In genomic region chr20:25987073-25987927, GRCh38 we compare ENCODE assay signal across 9 cellular contexts.
DNase-seq lines count a peak whose midpoint lies in the region; ATAC-seq, FAIRE-seq and TF ChIP-seq lines count a peak whose summit lies in the region.
"Had no signal": no experiment of that assay in that cellular context is flagged by ENCODE, and none has a peak within 500 bp of the region (broad histone marks: within the 10 kb centered on the region; RNA-seq: fewer than 3 reads in every experiment).

No MANE protein-coding gene starts in this region.

- H3K27ac ChIP-seq in SK-N-MC = no peak overlapping the region
- H3K27ac ChIP-seq in keratinocyte (ENCODE audit: control insufficient read depth, insufficient read depth, low read length) = no peak overlapping the region
- no peak overlapping the region for H3K27ac ChIP-seq in Karpas-422 (ENCODE audit: low read length)

- H3K9me3 ChIP-seq in SK-N-MC (ENCODE audit: low read depth, low read length) (no peaks in the 10 kb centered on the region), keratinocyte (ENCODE audit: control insufficient read depth, low read depth, low read length) (no peaks in the 10 kb centered on the region), Karpas-422 (ENCODE audit: low read length) (no peaks in the 10 kb centered on the region)

- H3K4me1 ChIP-seq in keratinocyte (ENCODE audit: control insufficient read depth, extremely low read depth, insufficient read depth, low read length) = no peaks in the 10 kb centered on the region
- no peaks in the 10 kb centered on the region for H3K4me1 ChIP-seq in Karpas-422 (ENCODE audit: low read length)

- TF ChIP-seq CTCF in keratinocyte (optimal IDR thresholded peaks at IDR 0.05 in 1 of 3, IDR thresholded peaks at IDR 0.05 in 1 of 3, conservative IDR thresholded peaks at IDR 0.05 in 1 of 3; ENCODE audit: extremely low read depth in 1 of 3, insufficient read depth in 2 of 3, low read length in 3 of 3) = peak in 1 of 3 experiments; percentile 38

- no peaks in the 10 kb centered on the region for H3K79me2 ChIP-seq in keratinocyte (ENCODE audit: control insufficient read depth, insufficient read depth, low read length)
- H3K79me2 ChIP-seq in Karpas-422 (ENCODE audit: low read length) = no peaks in the 10 kb centered on the region

- peak; percentile 80 for ATAC-seq in HG03139 (IDR thresholded peaks at IDR 0.05; ENCODE audit: unreplicated experiment)

- dilution Hi-C loops in keratinocyte (cut with MboI; ENCODE audit: extremely low pct_ligation_motif_present, low sequenced_read_pairs) = no loop called here

- H3K9ac ChIP-seq in SK-N-MC (ENCODE audit: insufficient read length) (no peak overlapping the region), keratinocyte (ENCODE audit: control insufficient read depth, extremely low read depth, insufficient read depth, low read length) (no peak overlapping the region), Karpas-422 (ENCODE audit: low read length) (no peak overlapping the region)

- H3K36me3 ChIP-seq in SK-N-MC (ENCODE audit: insufficient read depth, low read length) (no peaks in the 10 kb centered on the region), keratinocyte (ENCODE audit: control insufficient read depth in 2 of 2, extremely low read depth in 1 of 2, insufficient read depth in 2 of 2, low read length in 2 of 2) (no peaks in the 10 kb centered on the region), Karpas-422 (ENCODE audit: insufficient read depth, low read length) (no peaks in the 10 kb centered on the region)

- H3K27me3 ChIP-seq in keratinocyte (ENCODE audit: control insufficient read depth, extremely low read depth, insufficient read depth, low read length) (no peaks in the 10 kb centered on the region), Karpas-422 (ENCODE audit: low read length) (no peaks in the 10 kb centered on the region)

- H3K4me2 ChIP-seq in keratinocyte (ENCODE audit: control insufficient read depth, extremely low read depth, insufficient read depth, low read depth, low read length) = peak overlapping the region; percentile 62
- no peak overlapping the region for H3K4me2 ChIP-seq in Karpas-422 (ENCODE audit: low read depth, low read length, poor library complexity, severe bottlenecking)

- peak overlapping the region; percentile 68 for H2AFZ ChIP-seq in keratinocyte (ENCODE audit: control insufficient read depth, low read length)
- H2AFZ ChIP-seq in Karpas-422 (ENCODE audit: low read length) = no peak overlapping the region

- H4K20me1 ChIP-seq in keratinocyte (ENCODE audit: control insufficient read depth, extremely low read depth, insufficient read depth, low read length) (no peaks in the 10 kb centered on the region), Karpas-422 (ENCODE audit: insufficient read depth, low read depth, low read length) (no peaks in the 10 kb centered on the region)

- H3K4me3 ChIP-seq in SK-N-MC (peak overlapping the region; percentile 68), keratinocyte (ENCODE audit: control insufficient read depth in 2 of 3, extremely low read depth in 1 of 3, insufficient read depth in 2 of 3, low read depth in 1 of 3, low read length in 3 of 3) (no peak overlapping the region), Karpas-422 (ENCODE audit: low read length) (no peak overlapping the region)

- DNase-seq in NCI-H510A treated with DMSO at 0.1 percent for 48 hours (lab: John Stamatoyannopoulos, UW) (peak; percentile 17), NCI-H510A (lab: John Stamatoyannopoulos, UW) (no peak), SK-N-MC (ENCODE audit: low read depth, low spot score) (no peak), anterior cingulate cortex (lab: John Stamatoyannopoulos, UW) (peak in 39 of 58 donors; percentile 5 to 66 (median 33)), keratinocyte (ENCODE audit: low read depth, low spot score) (no peak), Karpas-422 (no peak)
- DNase-seq in stimulated activated CD4-positive, alpha-beta T cell treated with anti-CD3 and anti-CD28 coated beads, Interleukin-4, amount 100 ng/mL, for 48 hours (ENCODE audit: low read depth in 2 of 2) = peak; percentile 25 to 45
- DNase-seq: DND-41 had no signal

- no peak for FAIRE-seq in keratinocyte (lab: Jason Lieb, UNC)

- H3K9me1 ChIP-seq in keratinocyte (ENCODE audit: control insufficient read depth, extremely low read depth, insufficient read depth, low read length) = no peaks in the 10 kb centered on the region

- H3K9me2 ChIP-seq in Karpas-422 (replicated peaks; ENCODE audit: insufficient read depth, low read length) = no peaks in the 10 kb centered on the region

Comparison
In these comparisons a context has a peak if more than half of its experiments do, and no peak if none do; other contexts are left out.
1. DNase-seq: peak in NCI-H510A treated with DMSO at 0.1 percent for 48 hours (single experiment), anterior cingulate cortex (39 of 58) and stimulated activated CD4-positive, alpha-beta T cell treated with anti-CD3 and anti-CD28 coated beads, Interleukin-4, amount 100 ng/mL, for 48 hours (2 of 2); none in NCI-H510A (single experiment), SK-N-MC (single experiment), keratinocyte (single experiment) and Karpas-422 (single experiment).